ENCODE assay signal across 3 cellular contexts in genomic region chr16:2705351-2705750, GRCh38.
"Had no signal": no experiment of that assay in that cellular context is flagged by ENCODE, and none has a peak within 500 bp of the region (broad histone marks: within the 10 kb centered on the region; RNA-seq: fewer than 3 reads in every experiment).

No MANE protein-coding gene starts in this region.

- ATAC-seq: GM12878 had no signal

- H3K4me3 ChIP-seq: GM12878 had no signal

- DNase-seq: GDM1, GF-D8 had no signal
